8 cellular contexts compared by ENCODE assay signal in the genomic region with DNA sequence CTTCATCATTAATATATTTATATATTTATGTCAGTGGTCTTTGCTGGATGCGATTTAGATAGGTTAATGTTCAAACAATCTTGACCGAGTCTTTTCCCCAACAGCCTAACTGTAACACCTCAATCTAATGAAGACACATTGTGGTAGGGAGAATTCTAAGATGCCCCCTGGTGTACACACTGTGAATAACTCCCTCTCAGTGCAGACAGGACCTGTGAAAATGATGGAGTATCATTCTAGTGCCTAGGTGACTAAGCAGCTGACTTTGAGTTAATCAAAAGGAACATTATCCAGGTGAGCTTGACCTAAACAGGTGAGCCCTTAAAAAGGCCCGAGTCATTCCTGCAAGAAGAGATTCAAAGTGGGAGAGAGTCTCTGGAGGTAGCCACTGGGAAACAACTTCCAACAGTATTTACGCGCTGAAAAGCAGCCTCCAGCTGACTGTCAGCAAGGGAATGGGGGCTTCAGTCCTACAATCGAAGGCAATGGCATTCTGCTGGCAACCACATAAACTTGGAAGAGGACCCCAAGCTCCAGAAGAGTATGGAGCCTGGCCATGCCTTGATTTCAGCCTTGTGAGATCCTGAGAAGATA. TPM values are rescaled to one million over a fixed set of nuclear protein-coding genes. Genes with fewer than 3 reads are reported as not detected.
DNase-seq lines count a peak whose midpoint lies in the region; ATAC-seq and TF ChIP-seq lines count a peak whose summit lies in the region.

No MANE protein-coding gene starts in this region.

- no peak overlapping the region for H3K4me2 ChIP-seq in OCI-LY7 (ENCODE audit: low read length)

- H3K9me2 ChIP-seq in OCI-LY7 (ENCODE audit: insufficient read depth, low read length): no peaks in the 10 kb centered on the region

- intact Hi-C loops in OCI-LY7 (cut with micrococcal nuclease; ENCODE audit: unreplicated experiment): loop anchor here (1.0 kb wide), 1 partner anchor 147 kb away; no protein-coding TSS in a partner anchor

- ATAC-seq in GM18502 (IDR thresholded peaks at IDR 0.05; ENCODE audit: poor library complexity, unreplicated experiment) (peak; percentile 79), HG03378 (IDR thresholded peaks at IDR 0.05; ENCODE audit: unreplicated experiment) (peak; percentile 87), HG02840 (IDR thresholded peaks at IDR 0.05; ENCODE audit: low FRiP score, unreplicated experiment) (no peak)

- no peaks in the 10 kb centered on the region for H3K4me1 ChIP-seq in OCI-LY7 (ENCODE audit: insufficient read depth, low read length, poor library complexity, severe bottlenecking)

- POLR2A ChIA-PET in OCI-LY7 (lab: Charles Lee): no interaction called here

- H3K9me3 ChIP-seq in OCI-LY7 (ENCODE audit: low read length): no peaks in the 10 kb centered on the region

- H4K20me1 ChIP-seq in OCI-LY7 (ENCODE audit: insufficient read depth, low read length): no peaks in the 10 kb centered on the region

- TF ChIP-seq CTCF in AG09319 (IDR thresholded peaks at IDR 0.05; ENCODE audit: low read depth, low read length) (peak; percentile 64), OCI-LY7 (conservative IDR thresholded peaks at IDR 0.05; ENCODE audit: low read length) (peak; percentile 88)

- H3K4me3 ChIP-seq in OCI-LY7 (ENCODE audit: low read depth, low read length, poor library complexity, severe bottlenecking): no peak overlapping the region

- CTCF ChIA-PET in OCI-LY7 (lab: Charles Lee; ENCODE audit: unreplicated experiment): no interaction called here

- no peak overlapping the region for H3K27ac ChIP-seq in OCI-LY7 (ENCODE audit: low read depth, low read length, poor library complexity, severe bottlenecking)

- no peaks in the 10 kb centered on the region for H3K79me2 ChIP-seq in OCI-LY7 (ENCODE audit: insufficient read depth, low read depth, low read length)

- no peak for DNase-seq in AG09319 (ENCODE audit: extremely low read depth, low read depth)
- peak; percentile 63 for DNase-seq in OCI-LY7 (ENCODE audit: low spot score)
- peak; percentile 61 to 65 for DNase-seq in activated T-cell treated with anti-CD3 and anti-CD28 coated beads, Interleukin-2, amount 50 U/mL, for 48 hours
- DNase-seq in fibroblast of the conjunctiva (ENCODE audit: low read depth): peak; percentile 18
- peak; percentile 4 for DNase-seq in occipital lobe (lab: John Stamatoyannopoulos, UW)

- BruUV-seq in OCI-LY7 (replicated peaks; lab: Mats Ljungman, UMichigan): no TSS peak

- H3K36me3 ChIP-seq in OCI-LY7 (ENCODE audit: insufficient read depth, low read length): peaks cover 26% of the 10 kb centered on the region; the same call in 1 of the 2 replicates

- no peak overlapping the region for H2AFZ ChIP-seq in OCI-LY7 (ENCODE audit: low read length)

RNA-seq across cellular contexts. Expression of gene KBTBD7, which starts 28.0 kb away (rescaled TPM):
- 4.8 and 6.5 TPM in 2 replicates for total RNA-seq in OCI-LY7 (2014; rRNA removed; shearing (Covaris generic))
- total RNA-seq in OCI-LY7 (2022) (3.1 TPM in 2 replicates), occipital lobe (56.6 TPM)

RNA-seq across cellular contexts. Expression of gene MTRF1, which starts 41.0 kb away (rescaled TPM):
- 22.1 and 24.9 TPM in 2 replicates for total RNA-seq in OCI-LY7 (2014; rRNA removed; shearing (Covaris generic))
- total RNA-seq in OCI-LY7 (2022) (25.3 and 31.3 TPM in 2 replicates), occipital lobe (21.2 TPM)
